ENCODE assay signal across 8 cellular contexts in genomic region chr14:23237772-23238594, GRCh38. TPM values are rescaled to one million over a fixed set of nuclear protein-coding genes. Genes with fewer than 3 reads are reported as not detected.
DNase-seq lines count a peak whose midpoint lies in the region; ATAC-seq and TF ChIP-seq lines count a peak whose summit lies in the region.

TSS of gene RNF212B (plus strand) at chr14:23237936. CDS start at chr14:23240346, 2,410 bp downstream.

- intact Hi-C loops in colonic mucosa (cut with DNase I): no loop called here

- no peaks in the 10 kb centered on the region for H3K36me3 ChIP-seq in colonic mucosa

- TF ChIP-seq CTCF in colonic mucosa (IDR thresholded peaks at IDR 0.05): no peak

- H3K4me3 ChIP-seq in colonic mucosa: peak within 1 kb of the TSS; percentile 19

- H3K27ac ChIP-seq in colonic mucosa: no peak within 1 kb of the TSS

- no peaks in the 10 kb centered on the region for H3K27me3 ChIP-seq in colonic mucosa

- H3K9ac ChIP-seq in colonic mucosa (ENCODE audit: low read depth in 2 of 2, low read length in 2 of 2): peak within 1 kb of the TSS in 1 of 2 donors; percentile 43

- H3K4me1 ChIP-seq in colonic mucosa: no peaks in the 10 kb centered on the region

- no peaks in the 10 kb centered on the region for H3K9me3 ChIP-seq in colonic mucosa

- DNase-seq in DMS 273 (lab: John Stamatoyannopoulos, UW; ENCODE audit: unreplicated experiment) (peak; percentile 97), NCI-H460 (ENCODE audit: extremely low read depth, low read depth) (peak; percentile 84), colonic mucosa (peak; percentile 96), kidney glomerular epithelial cell (lab: John Stamatoyannopoulos, UW) (peak; percentile 70)
- DNase-seq in activated CD4-positive, alpha-beta T cell treated with anti-CD3 and anti-CD28 coated beads for 48 hours: peak; percentile 93
- peak; percentile 53 to 78 for DNase-seq in stimulated activated CD4-positive, alpha-beta T cell treated with anti-CD3 and anti-CD28 coated beads, Interleukin-15, amount 100 ng/mL, for 1 hour (ENCODE audit: low read depth in 1 of 2, low spot score in 1 of 2)

- ATAC-seq in HG02642 (IDR thresholded peaks at IDR 0.05; ENCODE audit: poor library complexity, unreplicated experiment): peak; percentile 81
- no peak for ATAC-seq in HG03521 (IDR thresholded peaks at IDR 0.05; ENCODE audit: unreplicated experiment)

RNA-seq across cellular contexts. Expression of gene RNF212B, which starts in this region (rescaled TPM):
- not detected in 2 replicates for total RNA-seq in NCI-H460 (2014; rRNA removed; shearing (Covaris generic))
- polyA plus RNA-seq in NCI-H460 (2014; cell fraction: nucleus; rRNA removed): not detected in 2 replicates
- total RNA-seq in colonic mucosa: not detected

Comparison
In these comparisons a context has a peak if more than half of its experiments do, and no peak if none do; other contexts are left out.
1. Peak in DNase-seq in NCI-H460; RNA of the gene not detected or under 1 TPM.
2. Peak in DNase-seq and H3K4me3 ChIP-seq in colonic mucosa; RNA of the gene not detected or under 1 TPM.